In the genomic region with DNA sequence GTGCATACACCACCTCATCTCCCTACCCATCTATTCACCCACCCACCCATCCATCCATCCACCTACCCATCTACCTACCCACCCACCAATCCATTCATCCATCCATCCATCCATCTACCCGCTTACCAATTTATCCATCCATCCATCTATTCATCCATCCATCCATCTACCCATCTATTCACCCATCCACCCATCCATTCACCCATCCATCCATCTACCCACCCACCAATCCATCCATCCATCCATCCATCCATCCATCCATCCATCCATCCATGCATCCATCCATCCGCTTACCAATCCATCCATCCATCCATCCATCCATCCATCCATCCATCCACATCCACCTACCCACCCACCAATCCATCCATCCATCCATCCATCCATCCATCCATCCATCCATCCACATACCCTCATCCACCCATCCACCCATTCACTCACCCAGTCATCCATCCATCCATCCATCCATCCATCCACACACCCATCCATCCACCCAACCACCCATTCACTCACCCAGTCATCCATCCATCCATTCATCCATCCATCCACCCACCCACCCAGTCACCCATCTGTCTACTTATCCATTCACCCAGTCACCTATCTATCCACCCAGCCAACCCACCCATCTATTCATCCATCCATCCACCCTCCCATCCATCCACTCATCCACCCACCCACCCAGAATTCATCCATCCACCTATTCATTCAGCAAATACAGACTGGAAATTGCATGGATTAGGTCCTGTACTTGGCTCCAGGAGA, we compare ENCODE assay signal across 28 cellular contexts.
"Had no signal": no experiment of that assay in that cellular context is flagged by ENCODE, and none has a peak within 500 bp of the region (broad histone marks: within the 10 kb centered on the region; RNA-seq: fewer than 3 reads in every experiment).

No MANE protein-coding gene starts in this region.

- H3K27ac Mint-ChIP-seq: natural killer cell treated with Interleukin-12 subunit alpha and Interleukin-12 subunit beta and Interleukin-15 and Interleukin-18, amount 100 ng/mL, for 72 hours; nephron progenitor cell; progenitor cell of endocrine pancreas; stimulated activated naive B cell treated with anti-CD40 and anti-IgM and Interleukin-4, amounts not matched to agents 10 μg/mL and 1 μg/mL and 100 μg/mL, for 72 hours; stimulated activated naive CD8-positive, alpha-beta T cell treated with anti-CD3 and anti-CD28 coated beads, Interleukin-15, Interleukin-2, amounts not matched to agents 100 ng/mL and 50 ng/mL, for 24 hours had no signal

- H3K4me1 ChIP-seq: parathyroid adenoma, right lobe of liver had no signal

- H3K9ac ChIP-seq: parathyroid adenoma had no signal

- DNase-seq: nephron progenitor cell; occipital lobe; ovary; posterior cingulate gyrus; psoas muscle; right lobe of liver; sigmoid colon; small intestine; stimulated activated CD4-positive, alpha-beta T cell treated with anti-CD3 and anti-CD28 coated beads, Interleukin-15, amount 100 ng/mL, for 24 hours; stimulated activated CD4-positive, alpha-beta T cell treated with anti-CD3 and anti-CD28 coated beads, Interleukin-2, amount 100 ng/mL, for 24 hours; stimulated activated CD4-positive, alpha-beta T cell treated with anti-CD3 and anti-CD28 coated beads, Interleukin-2, amount 100 ng/mL, for 48 hours; stimulated activated CD4-positive, alpha-beta T cell treated with anti-CD3 and anti-CD28 coated beads, Interleukin-4, amount 100 ng/mL, for 24 hours; stimulated activated naive B cell treated with anti-CD40 and anti-IgM and Interleukin-4, amounts not matched to agents 10 μg/mL and 1 μg/mL and 100 μg/mL, for 72 hours; stimulated activated naive CD4-positive, alpha-beta T cell treated with Interleukin-2 at 50 U/mL for 16 hours; stomach; thyroid gland; trophoblast cell; upper lobe of left lung had no signal

- ATAC-seq: natural killer cell treated with Interleukin-12 subunit alpha and Interleukin-12 subunit beta and Interleukin-15 and Interleukin-18, amount 100 ng/mL, for 72 hours; psoas muscle; right cardiac atrium; right lobe of liver; stimulated activated effector memory CD8-positive, alpha-beta T cell treated with anti-CD3 and anti-CD28 coated beads, Interleukin-12 subunit alpha, Interleukin-12 subunit beta, amount 100 ng/mL, for 72 hours; stimulated activated naive B cell treated with anti-CD40 and anti-IgM and Interleukin-4, amounts not matched to agents 10 μg/mL and 1 μg/mL and 100 μg/mL, for 72 hours had no signal

- H3K36me3 ChIP-seq: ovary, right lobe of liver, sigmoid colon, stomach, thoracic aorta, thyroid gland, tibial nerve, upper lobe of left lung, vagina had no signal

- H3K4me3 ChIP-seq: ovary, psoas muscle, right lobe of liver, sigmoid colon, stomach, thoracic aorta, thyroid gland, tibial nerve, upper lobe of left lung, vagina had no signal

- H3K27ac ChIP-seq: ovary, parathyroid adenoma, psoas muscle, right lobe of liver, sigmoid colon, stomach, thoracic aorta, thyroid gland, tibial nerve, upper lobe of left lung, vagina had no signal

- H2AFZ ChIP-seq: parathyroid adenoma had no signal

- H3K27me3 ChIP-seq: ovary, right lobe of liver, sigmoid colon, stomach, thyroid gland, tibial nerve, upper lobe of left lung, vagina had no signal

- H3K9me3 ChIP-seq: ovary, psoas muscle, right lobe of liver, sigmoid colon, thoracic aorta, thyroid gland, vagina had no signal

- H3K9me3 Mint-ChIP-seq: natural killer cell treated with Interleukin-12 subunit alpha and Interleukin-12 subunit beta and Interleukin-15 and Interleukin-18, amount 100 ng/mL, for 72 hours; stimulated activated effector memory CD8-positive, alpha-beta T cell treated with anti-CD3 and anti-CD28 coated beads, Interleukin-12 subunit alpha, Interleukin-12 subunit beta, amount 100 ng/mL, for 72 hours had no signal

- H3K27me3 Mint-ChIP-seq: natural killer cell treated with Interleukin-12 subunit alpha and Interleukin-12 subunit beta and Interleukin-15 and Interleukin-18, amount 100 ng/mL, for 72 hours; stimulated activated naive B cell treated with anti-CD40 and anti-IgM and Interleukin-4, amounts not matched to agents 10 μg/mL and 1 μg/mL and 100 μg/mL, for 72 hours; stimulated activated naive CD8-positive, alpha-beta T cell treated with anti-CD3 and anti-CD28 coated beads, Interleukin-15, Interleukin-2, amounts not matched to agents 100 ng/mL and 50 ng/mL, for 24 hours had no signal

- H3K36me3 Mint-ChIP-seq: natural killer cell treated with Interleukin-12 subunit alpha and Interleukin-12 subunit beta and Interleukin-15 and Interleukin-18, amount 100 ng/mL, for 72 hours had no signal

- H3K4me3 Mint-ChIP-seq: natural killer cell treated with Interleukin-12 subunit alpha and Interleukin-12 subunit beta and Interleukin-15 and Interleukin-18, amount 100 ng/mL, for 72 hours; nephron progenitor cell; neural crest cell; stimulated activated effector memory CD8-positive, alpha-beta T cell treated with anti-CD3 and anti-CD28 coated beads, Interleukin-12 subunit alpha, Interleukin-12 subunit beta, amount 100 ng/mL, for 72 hours; stimulated activated naive B cell treated with anti-CD40 and anti-IgM and Interleukin-4, amounts not matched to agents 10 μg/mL and 1 μg/mL and 100 μg/mL, for 72 hours; stimulated activated naive CD8-positive, alpha-beta T cell treated with anti-CD3 and anti-CD28 coated beads, Interleukin-15, Interleukin-2, amounts not matched to agents 100 ng/mL and 50 ng/mL, for 24 hours had no signal
